Comparison of ENCODE assay signal across 8 cellular contexts in genomic region chr2:130873700-130874346, GRCh38. TPM values are rescaled to one million over a fixed set of nuclear protein-coding genes. Genes with fewer than 3 reads are reported as not detected.
A peak's percentile ranks its signal among the peaks of the same experiment; 100 is the strongest.
DNase-seq lines count a peak whose midpoint lies in the region; ATAC-seq, FAIRE-seq and TF ChIP-seq lines count a peak whose summit lies in the region.

No MANE protein-coding gene starts in this region.

- peaks cover 3% of the 10 kb centered on the region for H3K79me2 ChIP-seq in keratinocyte (ENCODE audit: control insufficient read depth, insufficient read depth, low read length)

- ATAC-seq in HG02798 (IDR thresholded peaks at IDR 0.05; ENCODE audit: poor library complexity, unreplicated experiment): peak; percentile 86

- no peak overlapping the region for H3K9ac ChIP-seq in keratinocyte (ENCODE audit: control insufficient read depth, extremely low read depth, insufficient read depth, low read length)

- H3K9me3 ChIP-seq in WERI-Rb-1 (ENCODE audit: severe bottlenecking) (no peaks in the 10 kb centered on the region), keratinocyte (ENCODE audit: control insufficient read depth, low read depth, low read length) (peaks cover 2% of the 10 kb centered on the region)

- H3K36me3 ChIP-seq in WERI-Rb-1 (no peaks in the 10 kb centered on the region), bronchial epithelial cell (ENCODE audit: control insufficient read depth, insufficient read depth, low read length) (peaks cover 2% of the 10 kb centered on the region), keratinocyte (ENCODE audit: control insufficient read depth in 2 of 2, extremely low read depth in 1 of 2, insufficient read depth in 2 of 2, low read length in 2 of 2) (no peaks in the 10 kb centered on the region)

- DNase-seq in NCI-H2081 (lab: John Stamatoyannopoulos, UW) (peak; percentile 51 to 62), NCI-H2081 treated with DMSO at 0.1 percent for 48 hours (lab: John Stamatoyannopoulos, UW) (no peak), NCI-H2029 (lab: John Stamatoyannopoulos, UW) (peak; percentile 31), WERI-Rb-1 (peak; percentile 79), bronchial epithelial cell (ENCODE audit: low read depth) (peak; percentile 63), keratinocyte (ENCODE audit: low read depth, low spot score) (no peak)
- DNase-seq in stimulated activated CD4-positive, alpha-beta T cell treated with anti-CD3 and anti-CD28 coated beads, Interleukin-1b, Interleukin-23, amount 100 ng/mL, for 4 hours (ENCODE audit: low read depth in 2 of 2): peak; percentile 58 to 60

- H3K4me2 ChIP-seq in keratinocyte (ENCODE audit: control insufficient read depth, extremely low read depth, insufficient read depth, low read depth, low read length): no peak overlapping the region

- peak; percentile 75 for TF ChIP-seq CTCF in WERI-Rb-1 (IDR thresholded peaks at IDR 0.05; ENCODE audit: low read depth, low read length)
- peak; percentile 70 for TF ChIP-seq CTCF in bronchial epithelial cell (IDR thresholded peaks at IDR 0.05; ENCODE audit: insufficient read depth, low read length, severe bottlenecking)
- peak; percentile 71 to 79 (median 79) for TF ChIP-seq CTCF in keratinocyte (optimal IDR thresholded peaks at IDR 0.05 in 1 of 3, IDR thresholded peaks at IDR 0.05 in 1 of 3, conservative IDR thresholded peaks at IDR 0.05 in 1 of 3; ENCODE audit: extremely low read depth in 1 of 3, insufficient read depth in 2 of 3, low read length in 3 of 3)

- dilution Hi-C loops in keratinocyte (cut with MboI; ENCODE audit: extremely low pct_ligation_motif_present, low sequenced_read_pairs): no loop called here

- H2AFZ ChIP-seq in keratinocyte (ENCODE audit: control insufficient read depth, low read length): no peak overlapping the region

- H3K4me3 ChIP-seq in WERI-Rb-1 (ENCODE audit: low read depth, low read length): no peak overlapping the region
- H3K4me3 ChIP-seq in bronchial epithelial cell (ENCODE audit: low read depth, low read length): no peak overlapping the region
- H3K4me3 ChIP-seq in keratinocyte (ENCODE audit: control insufficient read depth in 2 of 3, extremely low read depth in 1 of 3, insufficient read depth in 2 of 3, low read depth in 1 of 3, low read length in 3 of 3): no peak overlapping the region

- no peaks in the 10 kb centered on the region for H3K9me1 ChIP-seq in keratinocyte (ENCODE audit: control insufficient read depth, extremely low read depth, insufficient read depth, low read length)

- H3K27ac ChIP-seq in WERI-Rb-1 (no peak overlapping the region), keratinocyte (ENCODE audit: control insufficient read depth, insufficient read depth, low read length) (no peak overlapping the region)

- H3K4me1 ChIP-seq in keratinocyte (ENCODE audit: control insufficient read depth, extremely low read depth, insufficient read depth, low read length): peaks cover 14% of the 10 kb centered on the region

- H4K20me1 ChIP-seq in keratinocyte (ENCODE audit: control insufficient read depth, extremely low read depth, insufficient read depth, low read length): no peaks in the 10 kb centered on the region

- FAIRE-seq in bronchial epithelial cell (lab: Jason Lieb, UNC) (no peak), keratinocyte (lab: Jason Lieb, UNC) (peak; percentile 88)

- no peaks in the 10 kb centered on the region for H3K27me3 ChIP-seq in WERI-Rb-1 (ENCODE audit: insufficient read depth, low read depth, severe bottlenecking)
- no peaks in the 10 kb centered on the region for H3K27me3 ChIP-seq in bronchial epithelial cell (ENCODE audit: control insufficient read depth, insufficient read depth, low read length)
- no peaks in the 10 kb centered on the region for H3K27me3 ChIP-seq in keratinocyte (ENCODE audit: control insufficient read depth, extremely low read depth, insufficient read depth, low read length)

RNA-seq across cellular contexts. Expression of gene ARHGEF4, which starts 37.1 kb away (rescaled TPM):
- 74.8 and 107 TPM in 2 replicates for total RNA-seq in bronchial epithelial cell
- polyA plus RNA-seq in keratinocyte: 22.6 to 40.6 TPM (median 26.2 TPM) in 3 replicates
- polyA plus RNA-seq in keratinocyte (2011; ENCODE audit: low read depth): 102 TPM
- polyA plus RNA-seq in keratinocyte (2011; cell fraction: cytosol; rRNA removed): 6.9 and 11.2 TPM in 2 replicates
- polyA plus RNA-seq in keratinocyte (2011; cell fraction: nucleus; rRNA removed): 138 and 177 TPM in 2 replicates
- 34.2 and 76.3 TPM in 2 replicates for polyA plus RNA-seq in keratinocyte (2012; ENCODE audit: low replicate concordance)
- polyA minus RNA-seq in keratinocyte: 58.4 to 67.9 TPM (median 64.0 TPM) in 3 replicates
- polyA minus RNA-seq in keratinocyte (2011; cell fraction: cytosol; rRNA and poly(A)+ RNA removed): 51.4 TPM
- 166 and 173 TPM in 2 replicates for polyA minus RNA-seq in keratinocyte (2011; cell fraction: nucleus; rRNA and poly(A)+ RNA removed)

Comparison
In these comparisons a context has a peak if more than half of its experiments do, and no peak if none do; other contexts are left out.
1. DNase-seq: peak in NCI-H2081 (2 of 2), NCI-H2029 (single experiment), WERI-Rb-1 (single experiment), bronchial epithelial cell (single experiment) and stimulated activated CD4-positive, alpha-beta T cell treated with anti-CD3 and anti-CD28 coated beads, Interleukin-1b, Interleukin-23, amount 100 ng/mL, for 4 hours (2 of 2); none in NCI-H2081 treated with DMSO at 0.1 percent for 48 hours (single experiment) and keratinocyte (single experiment).
2. Peak in every context shown above with its lines, with median percentiles within 50 percentile points of each other: CTCF ChIP-seq.